In genomic region chr17:12730421-12730820, GRCh38 we compare ENCODE assay signal across 14 cellular contexts. TPM values are rescaled to one million over a fixed set of nuclear protein-coding genes. Genes with fewer than 3 reads are reported as not detected.
A peak's percentile ranks its signal among the peaks of the same experiment; 100 is the strongest.
DNase-seq lines count a peak whose midpoint lies in the region; ATAC-seq and TF ChIP-seq lines count a peak whose summit lies in the region.
"Had no signal": no experiment of that assay in that cellular context is flagged by ENCODE, and none has a peak within 500 bp of the region (broad histone marks: within the 10 kb centered on the region; RNA-seq: fewer than 3 reads in every experiment).

No MANE protein-coding gene starts in this region.

- no peak overlapping the region for H3K4me2 ChIP-seq in H9 (ENCODE audit: insufficient read depth, insufficient read length, low read length)

- CTCF ChIA-PET in activated naive CD4-positive, alpha-beta T cell treated with anti-CD3 and anti-CD28 coated beads, Interleukin-2, amount 10 ng/mL, durations not matched to agents 7 days and 5 days (lab: Charles Lee), result no interaction called here

- H3K9ac ChIP-seq in H9 (ENCODE audit: extremely low read depth, insufficient read length, low read length), result no peak overlapping the region

- H3K27me3 Mint-ChIP-seq in H9 (ENCODE audit: low read depth) (no peaks in the 10 kb centered on the region), chondrocyte (ENCODE audit: low read depth) (no peaks in the 10 kb centered on the region)
- H3K27me3 Mint-ChIP-seq in activated naive CD4-positive, alpha-beta T cell treated with anti-CD3 and anti-CD28 coated beads, Interleukin-2, amount 10 ng/mL, durations not matched to agents 7 days and 5 days, result no peaks in the 10 kb centered on the region
- H3K27me3 Mint-ChIP-seq: activated CD4-positive, alpha-beta T cell treated with anti-CD3 and anti-CD28 coated beads, Interleukin-2, amount 10 ng/mL, durations not matched to agents 24 days and 14 days had no signal

- no peak overlapping the region for H2BK12ac ChIP-seq in H9 (ENCODE audit: insufficient read length, low read depth, low read length)

- H3K4me3 Mint-ChIP-seq in H9 (no peak overlapping the region), chondrocyte (ENCODE audit: unreplicated experiment) (no peak overlapping the region)
- no peak overlapping the region for H3K4me3 Mint-ChIP-seq in activated naive CD4-positive, alpha-beta T cell treated with anti-CD3 and anti-CD28 coated beads, Interleukin-2, amount 10 ng/mL, durations not matched to agents 7 days and 5 days
- H3K4me3 Mint-ChIP-seq: activated CD4-positive, alpha-beta T cell treated with anti-CD3 and anti-CD28 coated beads, Interleukin-2, amount 10 ng/mL, durations not matched to agents 24 days and 14 days; activated naive CD8-positive, alpha-beta T cell had no signal

- H3K27me3 ChIP-seq in H9 (ENCODE audit: insufficient read depth, low read length) (no peaks in the 10 kb centered on the region), lung (ENCODE audit: control insufficient read depth, insufficient read depth) (no peaks in the 10 kb centered on the region), stomach (no peaks in the 10 kb centered on the region)
- H3K27me3 ChIP-seq: ovary had no signal

- no peak overlapping the region for H4K91ac ChIP-seq in H9 (ENCODE audit: insufficient read length, low read depth, low read length)

- H2BK20ac ChIP-seq in H9 (ENCODE audit: low read depth, low read length, poor library complexity, severe bottlenecking), result no peak overlapping the region

- no peak overlapping the region for H3T11ph ChIP-seq in H9 (ENCODE audit: low read length)

- no CpG with 5 or more reads among the region's 5 CpGs for WGBS in H9 (ENCODE audit: extremely low coverage, insufficient read length, low lambda C conversion rate)
- WGBS in lung, 2 donors, result 90% methylated on average over 5 of the region's 5 CpGs
- 78 to 86% (median 84%) methylated on average over 5 of the region's 5 CpGs for WGBS in stomach, 5 donors

- no peak overlapping the region for H3K27ac ChIP-seq in H9 (ENCODE audit: insufficient read length, low read depth, low read length)
- H3K27ac ChIP-seq in lung (ENCODE audit: low read depth in 1 of 2, low read length in 1 of 2), result peak overlapping the region; percentile 17 to 92
- H3K27ac ChIP-seq in stomach, result peak overlapping the region; percentile 26 to 83 (median 66)
- H3K27ac ChIP-seq: ovary had no signal

- H3K23me2 ChIP-seq in H9 (ENCODE audit: insufficient read length, low read depth, low read length, poor library complexity, severe bottlenecking), result no peaks in the 10 kb centered on the region

- ATAC-seq in lung (ENCODE audit: insufficient read depth, low FRiP score), result no peak
- ATAC-seq in GM18519 (IDR thresholded peaks at IDR 0.05; ENCODE audit: low FRiP score, unreplicated experiment), result no peak
- ATAC-seq in HG03571 (IDR thresholded peaks at IDR 0.05; ENCODE audit: unreplicated experiment), result no peak
- ATAC-seq: stimulated activated naive CD8-positive, alpha-beta T cell treated with anti-CD3 and anti-CD28 coated beads, Interleukin-15, Interleukin-2, amounts not matched to agents 100 U/mL and 50 U/mL, for 24 hours had no signal

- H4K5ac ChIP-seq in H9 (ENCODE audit: insufficient read length, low read depth, low read length), result no peak overlapping the region

- no peak overlapping the region for H3K23ac ChIP-seq in H9 (ENCODE audit: insufficient read length, low read depth, low read length)

- no peak overlapping the region for H2BK15ac ChIP-seq in H9 (ENCODE audit: low read depth, low read length)

- H2AFZ ChIP-seq in H9 (ENCODE audit: low read length), result no peak overlapping the region

- TF ChIP-seq CTCF in H9 (conservative IDR thresholded peaks at IDR 0.05) (no peak), chondrocyte (IDR thresholded peaks at IDR 0.05) (no peak), lung (IDR thresholded peaks at IDR 0.05; ENCODE audit: control extremely low read depth, extremely low read depth) (no peak), stomach (IDR thresholded peaks at IDR 0.05) (no peak)

- TF ChIP-seq POLR2A in stomach (IDR thresholded peaks at IDR 0.05), result no peak

- no peaks in the 10 kb centered on the region for H3K36me3 ChIP-seq in lung (ENCODE audit: control insufficient read depth in 2 of 2, insufficient read depth in 2 of 2, low read length in 2 of 2)
- no peaks in the 10 kb centered on the region for H3K36me3 ChIP-seq in stomach
- H3K36me3 ChIP-seq: ovary had no signal

- H3K9me3 Mint-ChIP-seq in H9 (no peaks in the 10 kb centered on the region), chondrocyte (ENCODE audit: low read depth) (no peaks in the 10 kb centered on the region)
- H3K9me3 Mint-ChIP-seq in activated naive CD4-positive, alpha-beta T cell treated with anti-CD3 and anti-CD28 coated beads, Interleukin-2, amount 10 ng/mL, durations not matched to agents 7 days and 5 days, result peaks cover 22% of the 10 kb centered on the region

- H3K4me3 ChIP-seq in lung (no peak overlapping the region), stomach (no peak overlapping the region)
- H3K4me3 ChIP-seq: ovary had no signal

- H3K4ac ChIP-seq in H9 (ENCODE audit: low read depth, low read length), result no peak overlapping the region

- no peaks in the 10 kb centered on the region for H4K20me1 ChIP-seq in H9 (ENCODE audit: control insufficient read depth, insufficient read depth, insufficient read length)

- H3K56ac ChIP-seq in H9 (ENCODE audit: insufficient read length, low read depth, low read length), result no peak overlapping the region

- H2BK5ac ChIP-seq in H9 (ENCODE audit: insufficient read length, low read length), result no peak overlapping the region

- H3K9me3 ChIP-seq in H9 (ENCODE audit: control insufficient read depth, low read depth, low read length) (no peaks in the 10 kb centered on the region), lung (ENCODE audit: control insufficient read depth in 2 of 2, insufficient read depth in 1 of 2, low read length in 1 of 2) (no peaks in the 10 kb centered on the region), stomach (no peaks in the 10 kb centered on the region)
- H3K9me3 ChIP-seq: ovary had no signal

- no peaks in the 10 kb centered on the region for H3K79me2 ChIP-seq in H9 (ENCODE audit: insufficient read depth, low read length)

- no peak overlapping the region for H3K14ac ChIP-seq in H9 (ENCODE audit: insufficient read depth, low read length)

- H2AK5ac ChIP-seq in H9 (ENCODE audit: insufficient read length, low read length), result no peak overlapping the region

- H3K36me3 Mint-ChIP-seq in H9 (ENCODE audit: insufficient read depth in 1 of 3, low read depth in 3 of 3) (no peaks in the 10 kb centered on the region), chondrocyte (ENCODE audit: low read depth) (no peaks in the 10 kb centered on the region)
- no peaks in the 10 kb centered on the region for H3K36me3 Mint-ChIP-seq in activated naive CD4-positive, alpha-beta T cell treated with anti-CD3 and anti-CD28 coated beads, Interleukin-2, amount 10 ng/mL, durations not matched to agents 7 days and 5 days
- H3K36me3 Mint-ChIP-seq: activated naive CD8-positive, alpha-beta T cell had no signal

- intact Hi-C loops in stomach (cut with DNase I; ENCODE audit: low total_unique reads), result no loop called here

- H3K4me1 ChIP-seq in H9 (ENCODE audit: insufficient read depth, low read length), result peaks cover 4% of the 10 kb centered on the region; the same call in 1 of the 2 replicates
- H3K4me1 ChIP-seq in lung (ENCODE audit: control insufficient read depth in 2 of 2, insufficient read depth in 2 of 2, low read length in 2 of 2), result peaks cover 7 to 26% of the 10 kb centered on the region in 2 donors
- peaks cover 10 to 37% (median 23%) of the 10 kb centered on the region in 4 donors for H3K4me1 ChIP-seq in stomach

- H3K4me1 Mint-ChIP-seq in H9 (peaks cover 29 to 31% of the 10 kb centered on the region in 2 experiments), chondrocyte (ENCODE audit: low read depth) (peaks cover 48% of the 10 kb centered on the region)
- no peaks in the 10 kb centered on the region for H3K4me1 Mint-ChIP-seq in activated naive CD4-positive, alpha-beta T cell treated with anti-CD3 and anti-CD28 coated beads, Interleukin-2, amount 10 ng/mL, durations not matched to agents 7 days and 5 days
- H3K4me1 Mint-ChIP-seq: activated CD4-positive, alpha-beta T cell treated with anti-CD3 and anti-CD28 coated beads, Interleukin-2, amount 10 ng/mL, durations not matched to agents 24 days and 14 days had no signal

- H2BK120ac ChIP-seq in H9 (ENCODE audit: low read depth, low read length, poor library complexity, severe bottlenecking), result peak overlapping the region; percentile 38

- no peak overlapping the region for H3K18ac ChIP-seq in H9 (ENCODE audit: insufficient read length, low read depth, low read length)

- TF ChIP-seq EP300 in stomach (IDR thresholded peaks at IDR 0.05), result no peak

- DNase-seq in H9 (no peak), chondrocyte (ENCODE audit: low spot score) (no peak), lung (ENCODE audit: low spot score) (no peak), stomach (no peak), NCI-H128 (lab: John Stamatoyannopoulos, UW; ENCODE audit: unreplicated experiment) (no peak)
- DNase-seq in activated naive CD4-positive, alpha-beta T cell treated with anti-CD3 and anti-CD28 coated beads, Interleukin-2, amount 10 ng/mL, durations not matched to agents 7 days and 5 days, result no peak
- DNase-seq: activated CD4-positive, alpha-beta T cell treated with anti-CD3 and anti-CD28 coated beads, Interleukin-2, amount 10 ng/mL, durations not matched to agents 24 days and 14 days; DMS79; NCI-H446 treated with DMSO at 0.1 percent for 48 hours; stimulated activated naive CD8-positive, alpha-beta T cell treated with anti-CD3 and anti-CD28 coated beads, Interleukin-15, Interleukin-2, amounts not matched to agents 100 U/mL and 50 U/mL, for 24 hours had no signal

- peak overlapping the region; percentile 58 to 87 (median 78); a peak in 3 of 7 replicates for H3K27ac Mint-ChIP-seq in H9
- peak overlapping the region; percentile 68 for H3K27ac Mint-ChIP-seq in chondrocyte (ENCODE audit: unreplicated experiment)
- H3K27ac Mint-ChIP-seq in activated naive CD4-positive, alpha-beta T cell treated with anti-CD3 and anti-CD28 coated beads, Interleukin-2, amount 10 ng/mL, durations not matched to agents 7 days and 5 days, result no peak overlapping the region
- H3K27ac Mint-ChIP-seq: activated CD4-positive, alpha-beta T cell treated with anti-CD3 and anti-CD28 coated beads, Interleukin-2, amount 10 ng/mL, durations not matched to agents 24 days and 14 days; activated naive CD8-positive, alpha-beta T cell had no signal

- H3K79me1 ChIP-seq in H9 (ENCODE audit: insufficient read depth, low read depth, low read length, poor library complexity, severe bottlenecking), result no peaks in the 10 kb centered on the region

- no peak overlapping the region for H4K8ac ChIP-seq in H9 (replicated peaks; ENCODE audit: insufficient read length, low read depth, low read length)

RNA-seq across cellular contexts. Expression of gene ARHGAP44, which starts 58.9 kb away (rescaled TPM):
- total RNA-seq in H9 (2021) (9.9 and 10.9 TPM in 2 replicates), chondrocyte (5.7 to 6.6 TPM (median 6.2 TPM) in 3 replicates), lung (10 to 100 TPM; 28.3 to 37.5 TPM), stomach (100 to 1,000 TPM in 1 of 5 donors, 10 to 100 TPM in 1, 1 to 10 TPM in 3; 4.7 to 239 (median 9.5) TPM)
- polyA plus RNA-seq in lung (10 to 100 TPM; 12.1 to 12.2 TPM), stomach (1 to 10 TPM; 2.8 to 6.0 (median 4.9) TPM)
